1 cellular context compared by ENCODE assay signal in the genomic region with DNA sequence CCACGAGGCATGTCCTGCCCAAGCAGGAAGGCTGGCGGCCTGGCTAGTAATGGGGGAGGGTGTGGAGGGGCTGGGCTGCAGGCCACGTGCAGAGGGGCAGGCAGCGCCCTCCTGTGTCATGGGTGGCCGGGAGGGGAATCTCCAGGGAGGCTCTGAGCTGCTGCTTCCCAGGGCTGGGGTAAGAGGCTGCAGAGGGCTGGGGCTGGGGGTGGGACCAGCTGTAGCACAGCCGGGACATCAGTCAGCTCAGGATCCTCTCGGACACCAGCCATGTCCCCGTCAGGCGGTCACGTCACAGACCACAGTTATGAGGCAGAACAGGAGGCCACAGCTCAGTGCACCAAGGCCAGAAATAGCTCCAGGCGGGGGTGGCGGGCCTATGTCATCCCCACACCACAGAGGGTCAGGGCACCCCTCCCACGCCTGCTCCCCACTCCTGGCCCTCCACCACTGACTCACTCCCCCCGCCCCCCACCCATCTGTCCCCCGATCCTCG.
TF ChIP-seq lines count a peak whose summit lies in the region.

No MANE protein-coding gene starts in this region.

TF ChIP-seq in K562, 482 proteins besides CTCF, POLR2A, EP300 and RAD21 (continued from another document and continues in another):
- TF ChIP-seq, protein P1, sequence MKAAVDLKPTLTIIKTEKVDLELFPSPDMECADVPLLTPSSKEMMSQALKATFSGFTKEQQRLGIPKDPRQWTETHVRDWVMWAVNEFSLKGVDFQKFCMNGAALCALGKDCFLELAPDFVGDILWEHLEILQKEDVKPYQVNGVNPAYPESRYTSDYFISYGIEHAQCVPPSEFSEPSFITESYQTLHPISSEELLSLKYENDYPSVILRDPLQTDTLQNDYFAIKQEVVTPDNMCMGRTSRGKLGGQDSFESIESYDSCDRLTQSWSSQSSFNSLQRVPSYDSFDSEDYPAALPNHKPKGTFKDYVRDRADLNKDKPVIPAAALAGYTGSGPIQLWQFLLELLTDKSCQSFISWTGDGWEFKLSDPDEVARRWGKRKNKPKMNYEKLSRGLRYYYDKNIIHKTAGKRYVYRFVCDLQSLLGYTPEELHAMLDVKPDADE (conservative IDR thresholded peaks at IDR 0.05; ENCODE audit: control insufficient read depth, low read depth, low read length): no peak
- TF ChIP-seq KDM1A (IDR thresholded peaks at IDR 0.05): no peak
- TF ChIP-seq HDAC1 (IDR thresholded peaks at IDR 0.05): peak in 1 of 2 experiments; percentile 45; a peak in 2 of 4 replicates
- no peak for TF ChIP-seq BRF1 (IDR thresholded peaks at IDR 0.05; ENCODE audit: borderline replicate concordance, extremely low read depth, insufficient read length)
- TF ChIP-seq CHCHD3 (CRISPR knock-in tag; IDR thresholded peaks at IDR 0.05): no peak
- no peak for TF ChIP-seq DACH1 (IDR thresholded peaks at IDR 0.05; ENCODE audit: partially characterized antibody)
- TF ChIP-seq ZBTB7A (IDR thresholded peaks at IDR 0.05; ENCODE audit: borderline replicate concordance, control insufficient read depth, low read depth, low read length): peak; percentile 68; the same call in 1 of the 2 replicates
- TF ChIP-seq, protein P2, sequence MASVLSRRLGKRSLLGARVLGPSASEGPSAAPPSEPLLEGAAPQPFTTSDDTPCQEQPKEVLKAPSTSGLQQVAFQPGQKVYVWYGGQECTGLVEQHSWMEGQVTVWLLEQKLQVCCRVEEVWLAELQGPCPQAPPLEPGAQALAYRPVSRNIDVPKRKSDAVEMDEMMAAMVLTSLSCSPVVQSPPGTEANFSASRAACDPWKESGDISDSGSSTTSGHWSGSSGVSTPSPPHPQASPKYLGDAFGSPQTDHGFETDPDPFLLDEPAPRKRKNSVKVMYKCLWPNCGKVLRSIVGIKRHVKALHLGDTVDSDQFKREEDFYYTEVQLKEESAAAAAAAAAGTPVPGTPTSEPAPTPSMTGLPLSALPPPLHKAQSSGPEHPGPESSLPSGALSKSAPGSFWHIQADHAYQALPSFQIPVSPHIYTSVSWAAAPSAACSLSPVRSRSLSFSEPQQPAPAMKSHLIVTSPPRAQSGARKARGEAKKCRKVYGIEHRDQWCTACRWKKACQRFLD (CRISPR knock-in tag; IDR thresholded peaks at IDR 0.05): no peak
- TF ChIP-seq, protein P3, sequence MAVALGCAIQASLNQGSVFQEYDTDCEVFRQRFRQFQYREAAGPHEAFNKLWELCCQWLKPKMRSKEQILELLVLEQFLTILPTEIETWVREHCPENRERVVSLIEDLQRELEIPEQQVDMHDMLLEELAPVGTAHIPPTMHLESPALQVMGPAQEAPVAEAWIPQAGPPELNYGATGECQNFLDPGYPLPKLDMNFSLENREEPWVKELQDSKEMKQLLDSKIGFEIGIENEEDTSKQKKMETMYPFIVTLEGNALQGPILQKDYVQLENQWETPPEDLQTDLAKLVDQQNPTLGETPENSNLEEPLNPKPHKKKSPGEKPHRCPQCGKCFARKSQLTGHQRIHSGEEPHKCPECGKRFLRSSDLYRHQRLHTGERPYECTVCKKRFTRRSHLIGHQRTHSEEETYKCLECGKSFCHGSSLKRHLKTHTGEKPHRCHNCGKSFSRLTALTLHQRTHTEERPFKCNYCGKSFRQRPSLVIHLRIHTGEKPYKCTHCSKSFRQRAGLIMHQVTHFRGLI (CRISPR knock-in tag; IDR thresholded peaks at IDR 0.05): no peak
- TF ChIP-seq NR3C1 (CRISPR knock-in tag; IDR thresholded peaks at IDR 0.05): no peak
- TF ChIP-seq, protein P4, sequence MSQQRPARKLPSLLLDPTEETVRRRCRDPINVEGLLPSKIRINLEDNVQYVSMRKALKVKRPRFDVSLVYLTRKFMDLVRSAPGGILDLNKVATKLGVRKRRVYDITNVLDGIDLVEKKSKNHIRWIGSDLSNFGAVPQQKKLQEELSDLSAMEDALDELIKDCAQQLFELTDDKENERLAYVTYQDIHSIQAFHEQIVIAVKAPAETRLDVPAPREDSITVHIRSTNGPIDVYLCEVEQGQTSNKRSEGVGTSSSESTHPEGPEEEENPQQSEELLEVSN (IDR thresholded peaks at IDR 0.05; ENCODE audit: borderline replicate concordance in 1 of 2, extremely low read depth in 1 of 2, insufficient read depth in 1 of 2, insufficient read length in 1 of 2, low read depth in 1 of 2, low read length in 1 of 2, poor library complexity in 1 of 2, severe bottlenecking in 1 of 2): peak in 1 of 2 experiments; percentile 41
- TF ChIP-seq KDM2B (CRISPR knock-in tag; IDR thresholded peaks at IDR 0.05): no peak
- no peak for TF ChIP-seq WHSC1 (IDR thresholded peaks at IDR 0.05; ENCODE audit: low read length)
- TF ChIP-seq, protein P5, sequence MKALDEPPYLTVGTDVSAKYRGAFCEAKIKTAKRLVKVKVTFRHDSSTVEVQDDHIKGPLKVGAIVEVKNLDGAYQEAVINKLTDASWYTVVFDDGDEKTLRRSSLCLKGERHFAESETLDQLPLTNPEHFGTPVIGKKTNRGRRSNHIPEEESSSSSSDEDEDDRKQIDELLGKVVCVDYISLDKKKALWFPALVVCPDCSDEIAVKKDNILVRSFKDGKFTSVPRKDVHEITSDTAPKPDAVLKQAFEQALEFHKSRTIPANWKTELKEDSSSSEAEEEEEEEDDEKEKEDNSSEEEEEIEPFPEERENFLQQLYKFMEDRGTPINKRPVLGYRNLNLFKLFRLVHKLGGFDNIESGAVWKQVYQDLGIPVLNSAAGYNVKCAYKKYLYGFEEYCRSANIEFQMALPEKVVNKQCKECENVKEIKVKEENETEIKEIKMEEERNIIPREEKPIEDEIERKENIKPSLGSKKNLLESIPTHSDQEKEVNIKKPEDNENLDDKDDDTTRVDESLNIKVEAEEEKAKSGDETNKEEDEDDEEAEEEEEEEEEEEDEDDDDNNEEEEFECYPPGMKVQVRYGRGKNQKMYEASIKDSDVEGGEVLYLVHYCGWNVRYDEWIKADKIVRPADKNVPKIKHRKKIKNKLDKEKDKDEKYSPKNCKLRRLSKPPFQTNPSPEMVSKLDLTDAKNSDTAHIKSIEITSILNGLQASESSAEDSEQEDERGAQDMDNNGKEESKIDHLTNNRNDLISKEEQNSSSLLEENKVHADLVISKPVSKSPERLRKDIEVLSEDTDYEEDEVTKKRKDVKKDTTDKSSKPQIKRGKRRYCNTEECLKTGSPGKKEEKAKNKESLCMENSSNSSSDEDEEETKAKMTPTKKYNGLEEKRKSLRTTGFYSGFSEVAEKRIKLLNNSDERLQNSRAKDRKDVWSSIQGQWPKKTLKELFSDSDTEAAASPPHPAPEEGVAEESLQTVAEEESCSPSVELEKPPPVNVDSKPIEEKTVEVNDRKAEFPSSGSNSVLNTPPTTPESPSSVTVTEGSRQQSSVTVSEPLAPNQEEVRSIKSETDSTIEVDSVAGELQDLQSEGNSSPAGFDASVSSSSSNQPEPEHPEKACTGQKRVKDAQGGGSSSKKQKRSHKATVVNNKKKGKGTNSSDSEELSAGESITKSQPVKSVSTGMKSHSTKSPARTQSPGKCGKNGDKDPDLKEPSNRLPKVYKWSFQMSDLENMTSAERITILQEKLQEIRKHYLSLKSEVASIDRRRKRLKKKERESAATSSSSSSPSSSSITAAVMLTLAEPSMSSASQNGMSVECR (CRISPR knock-in tag; IDR thresholded peaks at IDR 0.05): no peak
- no peak for TF ChIP-seq MAFG (tag; conservative IDR thresholded peaks at IDR 0.05)
- TF ChIP-seq SETDB1 (IDR thresholded peaks at IDR 0.05; ENCODE audit: low read length): no peak
- no peak for TF ChIP-seq ZNF354B (CRISPR knock-in tag; IDR thresholded peaks at IDR 0.05)
- TF ChIP-seq, protein P6, sequence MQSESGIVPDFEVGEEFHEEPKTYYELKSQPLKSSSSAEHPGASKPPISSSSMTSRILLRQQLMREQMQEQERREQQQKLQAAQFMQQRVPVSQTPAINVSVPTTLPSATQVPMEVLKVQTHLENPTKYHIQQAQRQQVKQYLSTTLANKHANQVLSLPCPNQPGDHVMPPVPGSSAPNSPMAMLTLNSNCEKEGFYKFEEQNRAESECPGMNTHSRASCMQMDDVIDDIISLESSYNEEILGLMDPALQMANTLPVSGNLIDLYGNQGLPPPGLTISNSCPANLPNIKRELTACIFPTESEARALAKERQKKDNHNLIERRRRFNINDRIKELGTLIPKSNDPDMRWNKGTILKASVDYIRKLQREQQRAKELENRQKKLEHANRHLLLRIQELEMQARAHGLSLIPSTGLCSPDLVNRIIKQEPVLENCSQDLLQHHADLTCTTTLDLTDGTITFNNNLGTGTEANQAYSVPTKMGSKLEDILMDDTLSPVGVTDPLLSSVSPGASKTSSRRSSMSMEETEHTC (IDR thresholded peaks at IDR 0.05): no peak
- TF ChIP-seq, protein P7, sequence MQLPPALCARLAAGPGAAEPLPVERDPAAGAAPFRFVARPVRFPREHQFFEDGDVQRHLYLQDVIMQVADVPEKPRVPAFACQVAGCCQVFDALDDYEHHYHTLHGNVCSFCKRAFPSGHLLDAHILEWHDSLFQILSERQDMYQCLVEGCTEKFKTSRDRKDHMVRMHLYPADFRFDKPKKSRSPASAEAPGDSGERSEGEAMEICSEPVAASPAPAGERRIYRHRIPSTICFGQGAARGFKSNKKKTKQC (CRISPR knock-in tag; IDR thresholded peaks at IDR 0.05): no peak
- no peak for TF ChIP-seq PTTG1 (tag; IDR thresholded peaks at IDR 0.05; ENCODE audit: low read depth)
- no peak for TF ChIP-seq SMARCE1 (IDR thresholded peaks at IDR 0.05)
- TF ChIP-seq, protein P8, sequence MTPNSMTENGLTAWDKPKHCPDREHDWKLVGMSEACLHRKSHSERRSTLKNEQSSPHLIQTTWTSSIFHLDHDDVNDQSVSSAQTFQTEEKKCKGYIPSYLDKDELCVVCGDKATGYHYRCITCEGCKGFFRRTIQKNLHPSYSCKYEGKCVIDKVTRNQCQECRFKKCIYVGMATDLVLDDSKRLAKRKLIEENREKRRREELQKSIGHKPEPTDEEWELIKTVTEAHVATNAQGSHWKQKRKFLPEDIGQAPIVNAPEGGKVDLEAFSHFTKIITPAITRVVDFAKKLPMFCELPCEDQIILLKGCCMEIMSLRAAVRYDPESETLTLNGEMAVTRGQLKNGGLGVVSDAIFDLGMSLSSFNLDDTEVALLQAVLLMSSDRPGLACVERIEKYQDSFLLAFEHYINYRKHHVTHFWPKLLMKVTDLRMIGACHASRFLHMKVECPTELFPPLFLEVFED (CRISPR knock-in tag; conservative IDR thresholded peaks at IDR 0.05): peak; percentile 79; the same call in 1 of the 2 replicates
- TF ChIP-seq, protein P9, sequence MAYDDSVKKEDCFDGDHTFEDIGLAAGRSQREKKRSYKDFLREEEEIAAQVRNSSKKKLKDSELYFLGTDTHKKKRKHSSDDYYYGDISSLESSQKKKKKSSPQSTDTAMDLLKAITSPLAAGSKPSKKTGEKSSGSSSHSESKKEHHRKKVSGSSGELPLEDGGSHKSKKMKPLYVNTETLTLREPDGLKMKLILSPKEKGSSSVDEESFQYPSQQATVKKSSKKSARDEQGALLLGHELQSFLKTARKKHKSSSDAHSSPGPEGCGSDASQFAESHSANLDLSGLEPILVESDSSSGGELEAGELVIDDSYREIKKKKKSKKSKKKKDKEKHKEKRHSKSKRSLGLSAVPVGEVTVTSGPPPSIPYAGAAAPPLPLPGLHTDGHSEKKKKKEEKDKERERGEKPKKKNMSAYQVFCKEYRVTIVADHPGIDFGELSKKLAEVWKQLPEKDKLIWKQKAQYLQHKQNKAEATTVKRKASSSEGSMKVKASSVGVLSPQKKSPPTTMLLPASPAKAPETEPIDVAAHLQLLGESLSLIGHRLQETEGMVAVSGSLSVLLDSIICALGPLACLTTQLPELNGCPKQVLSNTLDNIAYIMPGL (CRISPR knock-in tag; IDR thresholded peaks at IDR 0.05): no peak
- TF ChIP-seq SRSF1 (IDR thresholded peaks at IDR 0.05; ENCODE audit: low read depth, low read length): no peak
- TF ChIP-seq ZNF121 (CRISPR knock-in tag; conservative IDR thresholded peaks at IDR 0.05): no peak
- TF ChIP-seq FOXK1 (CRISPR knock-in tag; IDR thresholded peaks at IDR 0.05; ENCODE audit: borderline replicate concordance): no peak
- no peak for TF ChIP-seq MED1 (CRISPR knock-in tag; IDR thresholded peaks at IDR 0.05; ENCODE audit: borderline replicate concordance)
- no peak for TF ChIP-seq TAF7 (tag; IDR thresholded peaks at IDR 0.05)
- no peak for TF ChIP-seq ZBED1 (IDR thresholded peaks at IDR 0.05)
- 0 out of 2 replicates have a peak, but pooled peaks have one; percentile 69 for TF ChIP-seq CAMTA2 (CRISPR knock-in tag; conservative IDR thresholded peaks at IDR 0.05)
- TF ChIP-seq, protein P10, sequence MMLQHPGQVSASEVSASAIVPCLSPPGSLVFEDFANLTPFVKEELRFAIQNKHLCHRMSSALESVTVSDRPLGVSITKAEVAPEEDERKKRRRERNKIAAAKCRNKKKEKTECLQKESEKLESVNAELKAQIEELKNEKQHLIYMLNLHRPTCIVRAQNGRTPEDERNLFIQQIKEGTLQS (IDR thresholded peaks at IDR 0.05): 0 out of 2 replicates have a peak, but pooled peaks have one; percentile 18
- TF ChIP-seq, protein P10 (CRISPR knock-in tag; conservative IDR thresholded peaks at IDR 0.05): 0 out of 2 replicates have a peak, but pooled peaks have one; percentile 51
- TF ChIP-seq JUNB (CRISPR knock-in tag; conservative IDR thresholded peaks at IDR 0.05): 0 out of 2 replicates have a peak, but pooled peaks have one; percentile 2
- peak; percentile 22 for TF ChIP-seq CHD1 (IDR thresholded peaks at IDR 0.05; ENCODE audit: low read length)
- no peak for TF ChIP-seq NEUROD1 (IDR thresholded peaks at IDR 0.05; ENCODE audit: borderline replicate concordance, low read depth, low read length, partially characterized antibody)
- TF ChIP-seq, protein P11, sequence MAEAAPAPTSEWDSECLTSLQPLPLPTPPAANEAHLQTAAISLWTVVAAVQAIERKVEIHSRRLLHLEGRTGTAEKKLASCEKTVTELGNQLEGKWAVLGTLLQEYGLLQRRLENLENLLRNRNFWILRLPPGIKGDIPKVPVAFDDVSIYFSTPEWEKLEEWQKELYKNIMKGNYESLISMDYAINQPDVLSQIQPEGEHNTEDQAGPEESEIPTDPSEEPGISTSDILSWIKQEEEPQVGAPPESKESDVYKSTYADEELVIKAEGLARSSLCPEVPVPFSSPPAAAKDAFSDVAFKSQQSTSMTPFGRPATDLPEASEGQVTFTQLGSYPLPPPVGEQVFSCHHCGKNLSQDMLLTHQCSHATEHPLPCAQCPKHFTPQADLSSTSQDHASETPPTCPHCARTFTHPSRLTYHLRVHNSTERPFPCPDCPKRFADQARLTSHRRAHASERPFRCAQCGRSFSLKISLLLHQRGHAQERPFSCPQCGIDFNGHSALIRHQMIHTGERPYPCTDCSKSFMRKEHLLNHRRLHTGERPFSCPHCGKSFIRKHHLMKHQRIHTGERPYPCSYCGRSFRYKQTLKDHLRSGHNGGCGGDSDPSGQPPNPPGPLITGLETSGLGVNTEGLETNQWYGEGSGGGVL (CRISPR knock-in tag; IDR thresholded peaks at IDR 0.05): no peak
- no peak for TF ChIP-seq CEBPB (tag; IDR thresholded peaks at IDR 0.05)
- TF ChIP-seq BHLHE40 (IDR thresholded peaks at IDR 0.05; ENCODE audit: low read length): peak; percentile 79
